ENCODE assay signal across 14 cellular contexts in the genomic region with DNA sequence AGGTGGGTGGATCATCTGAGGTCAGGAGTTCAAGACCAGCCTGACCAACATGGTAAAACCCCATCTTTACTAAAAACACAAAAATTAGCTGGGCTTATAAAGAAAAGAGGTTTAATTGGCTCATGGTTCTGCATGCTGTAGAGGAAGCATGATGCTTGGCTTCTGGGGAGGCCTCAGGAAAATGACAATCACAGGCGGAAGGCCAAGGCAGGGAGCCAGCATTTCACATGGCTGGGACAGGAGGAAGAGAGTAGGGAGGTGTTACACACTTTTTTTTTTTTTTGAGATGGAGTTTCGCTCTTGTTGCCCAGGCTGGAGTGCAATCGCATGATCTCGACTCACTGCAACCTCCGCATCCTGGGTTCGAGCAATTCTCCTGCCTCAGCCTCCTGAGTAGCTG. TPM values are rescaled to one million over a fixed set of nuclear protein-coding genes. Genes with fewer than 3 reads are reported as not detected.
DNase-seq lines count a peak whose midpoint lies in the region; ATAC-seq and TF ChIP-seq lines count a peak whose summit lies in the region.
"Not testable (repeated sequence)": the region's sequence is repeated elsewhere in the genome, so short reads cannot be mapped to it uniquely, and the experiment has no call there.
"Had no signal": no experiment of that assay in that cellular context is flagged by ENCODE, and none has a peak within 500 bp of the region (broad histone marks: within the 10 kb centered on the region; RNA-seq: fewer than 3 reads in every experiment).

No MANE protein-coding gene starts in this region.

- intact Hi-C loops in dorsolateral prefrontal cortex (cut with DNase I); Right ventricle myocardium superior (cut with DNase I); posterior cingulate gyrus (cut with DNase I): not testable (repeated sequence)

- H3K27me3 Mint-ChIP-seq in brain: peaks cover 52% of the 10 kb centered on the region

- H3K27ac Mint-ChIP-seq in brain: peak overlapping the region; percentile 13 to 82 (median 63)

- H3K36me3 Mint-ChIP-seq in brain: not testable (repeated sequence)

- not testable (repeated sequence) for H3K9me3 Mint-ChIP-seq in brain

- DNase-seq in NCI-H446 (lab: John Stamatoyannopoulos, UW): peak; percentile 66 to 69
- peak in 9 of 10 donors; percentile 72 to 93 (median 78) for DNase-seq in dorsolateral prefrontal cortex
- DNase-seq in Right ventricle myocardium superior: peak; percentile 72
- peak; percentile 68 to 74 for DNase-seq in hippocampal formation (lab: John Stamatoyannopoulos, UW)
- peak; percentile 79 for DNase-seq in medulla oblongata (ENCODE audit: extremely low spot score)
- DNase-seq in posterior cingulate gyrus: peak in 8 of 10 donors; percentile 61 to 97 (median 76)

- not testable (repeated sequence) for TF ChIP-seq CTCF in brain (conservative IDR thresholded peaks at IDR 0.05); dorsolateral prefrontal cortex (IDR thresholded peaks at IDR 0.05 in 54 of 56, conservative IDR thresholded peaks at IDR 0.05 in 2 of 56; ENCODE audit: low read depth in 1 of 56, partially characterized antibody in 56 of 56)

- H3K27me3 ChIP-seq in dorsolateral prefrontal cortex: peaks cover 0 to 35% (median 11%) of the 10 kb centered on the region in 45 donors

- peak overlapping the region in 58 of 59 donors; percentile 87 to 100 (median 99) for H3K27ac ChIP-seq in dorsolateral prefrontal cortex

- not testable (repeated sequence) for H3K4me3 Mint-ChIP-seq in brain

- ATAC-seq in Right ventricle myocardium superior (ENCODE audit: poor library complexity): peak; percentile 44

- H3K4me1 Mint-ChIP-seq in brain: peaks cover 30% of the 10 kb centered on the region

- H3K4me3 ChIP-seq in dorsolateral prefrontal cortex: not testable (repeated sequence)

RNA-seq across cellular contexts. Expression of a gene that starts 3.6 kb away (rescaled TPM):
- polyA plus RNA-seq in brain (ENCODE audit: insufficient read depth, low read depth, low replicate concordance): 9.8 TPM
- total RNA-seq in dorsolateral prefrontal cortex: 100 to 1,000 TPM in 1 of 120 experiments, 10 to 100 TPM in 97, 1 to 10 TPM in 22; 2.9 to 101 (median 20.6) TPM
- total RNA-seq in Right ventricle myocardium superior: not detected
- total RNA-seq: Caco-2; CD4-positive, alpha-beta memory T cell; HepG2; HT-29; K562; LHCN-M2 had no signal
- polyA plus RNA-seq: A549; CD4-positive, alpha-beta memory T cell; HepG2; K562 had no signal

RNA-seq across cellular contexts. Expression of a gene that starts 21.0 kb away (rescaled TPM):
- 66.4 TPM for polyA plus RNA-seq in brain (ENCODE audit: insufficient read depth, low read depth, low replicate concordance)
- 1 to 10 TPM in 29 of 120 experiments, under 1 TPM in 66, not detected in 25; 0.16 to 2.8 (median 0.68) TPM for total RNA-seq in dorsolateral prefrontal cortex
- total RNA-seq in Right ventricle myocardium superior: 1.7 TPM

RNA-seq across cellular contexts. Expression of a gene that starts 47.9 kb away (rescaled TPM):
- polyA plus RNA-seq in brain (ENCODE audit: insufficient read depth, low read depth, low replicate concordance): 36.1 TPM
- total RNA-seq in dorsolateral prefrontal cortex (100 to 1,000 TPM in 13 of 120 experiments, 10 to 100 TPM in 107; 32.6 to 162 (median 68.4) TPM), Right ventricle myocardium superior (32.7 TPM)

RNA-seq across cellular contexts. Expression of a gene that starts 48.2 kb away (rescaled TPM):
- polyA plus RNA-seq in brain (ENCODE audit: insufficient read depth, low read depth, low replicate concordance): 45.3 TPM
- 1 to 10 TPM in 109 of 120 experiments, under 1 TPM in 11; 0.55 to 5.6 (median 1.9) TPM for total RNA-seq in dorsolateral prefrontal cortex
- 2.6 TPM for total RNA-seq in Right ventricle myocardium superior
